15 cellular contexts compared by ENCODE assay signal in genomic region chr6:24836116-24836515, GRCh38. TPM values are rescaled to one million over a fixed set of nuclear protein-coding genes. Genes with fewer than 3 reads are reported as not detected.
A peak's percentile ranks its signal among the peaks of the same experiment; 100 is the strongest.
DNase-seq lines count a peak whose midpoint lies in the region; ATAC-seq and TF ChIP-seq lines count a peak whose summit lies in the region.
"Had no signal": no experiment of that assay in that cellular context is flagged by ENCODE, and none has a peak within 500 bp of the region (broad histone marks: within the 10 kb centered on the region; RNA-seq: fewer than 3 reads in every experiment).

No MANE protein-coding gene starts in this region.

- CTCF ChIA-PET in activated CD8-positive, alpha-beta T cell treated with anti-CD3 and anti-CD28 coated beads for 36 hours (lab: Charles Lee) = interaction anchor here (1.0 to 1.8 kb wide), 4 partner anchors 46 to 255 kb away, joined by 3 to 8 read pairs (median 4); no protein-coding TSS in a partner anchor

- DNase-seq in activated T-cell treated with anti-CD3 and anti-CD28 coated beads, Interleukin-2, amount 50 U/mL, for 24 hours = no peak
- no peak for DNase-seq in activated T-cell treated with anti-CD3 and anti-CD28 coated beads, Interleukin-2, amount 50 U/mL, for 48 hours
- no peak for DNase-seq in activated CD8-positive, alpha-beta T cell treated with anti-CD3 and anti-CD28 coated beads for 36 hours
- peak; percentile 18 for DNase-seq in fibroblast of pulmonary artery (ENCODE audit: low read depth)
- no peak for DNase-seq in NOMO-1 treated with dmso at 0.1 percent for 144 hours (lab: John Stamatoyannopoulos, UW; ENCODE audit: unreplicated experiment)
- DNase-seq in NCI-H1694 treated with DMSO at 0.1 percent for 48 hours (lab: John Stamatoyannopoulos, UW) = no peak
- DNase-seq: effector memory CD4-positive, alpha-beta T cell; NCI-H226; stimulated activated CD4-positive, alpha-beta T cell treated with anti-CD3 and anti-CD28 coated beads, Interleukin-12 subunit alpha, Interleukin-12 subunit beta, amount 100 ng/mL, for 4 hours; upper lobe of right lung had no signal

- peaks cover 3 to 28% (median 16%) of the 10 kb centered on the region in 5 donors for H3K4me1 ChIP-seq in subcutaneous abdominal adipose tissue (ENCODE audit: control insufficient read depth in 5 of 5, insufficient read depth in 5 of 5, low read length in 5 of 5)
- H3K4me1 ChIP-seq: upper lobe of right lung had no signal

- peak overlapping the region; percentile 84 for H3K27ac Mint-ChIP-seq in activated T-cell treated with anti-CD3 and anti-CD28 coated beads, Interleukin-2, amount 50 U/mL, for 24 hours
- peak overlapping the region; percentile 63 for H3K27ac Mint-ChIP-seq in activated CD8-positive, alpha-beta T cell treated with anti-CD3 and anti-CD28 coated beads for 36 hours
- H3K27ac Mint-ChIP-seq: T-helper 2 cell treated with Interferon-gamma antibody and Interleukin-4, amounts not matched to agents 5 μg/mL and 100 μg/mL, for 36 hours had no signal

- H3K27me3 ChIP-seq in subcutaneous abdominal adipose tissue (ENCODE audit: control insufficient read depth in 5 of 5, insufficient read depth in 4 of 5, low read length in 5 of 5) = no peaks in the 10 kb centered on the region
- H3K27me3 ChIP-seq: upper lobe of right lung had no signal

- no peaks in the 10 kb centered on the region for H3K9me3 ChIP-seq in subcutaneous abdominal adipose tissue (ENCODE audit: control insufficient read depth in 5 of 5, low read length in 5 of 5)
- H3K9me3 ChIP-seq: upper lobe of right lung had no signal

- H3K4me1 Mint-ChIP-seq in activated T-cell treated with anti-CD3 and anti-CD28 coated beads, Interleukin-2, amount 50 U/mL, for 24 hours (ENCODE audit: low read depth) = peaks cover 79% of the 10 kb centered on the region
- H3K4me1 Mint-ChIP-seq in activated CD8-positive, alpha-beta T cell treated with anti-CD3 and anti-CD28 coated beads for 36 hours (ENCODE audit: low read depth) = peaks cover 73% of the 10 kb centered on the region

- intact Hi-C loops in activated CD8-positive, alpha-beta T cell treated with anti-CD3 and anti-CD28 coated beads for 36 hours (cut with micrococcal nuclease) = no loop called here

- no peaks in the 10 kb centered on the region for H3K36me3 ChIP-seq in subcutaneous abdominal adipose tissue (ENCODE audit: control insufficient read depth in 5 of 5, insufficient read depth in 5 of 5, low read length in 5 of 5)
- H3K36me3 ChIP-seq: upper lobe of right lung had no signal

- no peaks in the 10 kb centered on the region for H3K9me3 Mint-ChIP-seq in activated T-cell treated with anti-CD3 and anti-CD28 coated beads, Interleukin-2, amount 50 U/mL, for 24 hours
- H3K9me3 Mint-ChIP-seq in activated CD8-positive, alpha-beta T cell treated with anti-CD3 and anti-CD28 coated beads for 36 hours = peaks cover 3% of the 10 kb centered on the region

- no peak overlapping the region for H3K9ac ChIP-seq in subcutaneous abdominal adipose tissue (ENCODE audit: low read length in 5 of 5)

- H3K27ac ChIP-seq in subcutaneous abdominal adipose tissue (ENCODE audit: low read depth, low read length) = peak overlapping the region; percentile 12
- H3K27ac ChIP-seq: upper lobe of right lung had no signal

- POLR2A ChIA-PET in activated CD8-positive, alpha-beta T cell treated with anti-CD3 and anti-CD28 coated beads for 36 hours (lab: Charles Lee) = interaction anchor here (1.1 kb wide), 1 partner anchor 17 kb away, joined by 3 read pairs; no protein-coding TSS in a partner anchor

- no peaks in the 10 kb centered on the region for H3K27me3 Mint-ChIP-seq in activated T-cell treated with anti-CD3 and anti-CD28 coated beads, Interleukin-2, amount 50 U/mL, for 24 hours
- no peaks in the 10 kb centered on the region for H3K27me3 Mint-ChIP-seq in activated CD8-positive, alpha-beta T cell treated with anti-CD3 and anti-CD28 coated beads for 36 hours

- H3K4me3 ChIP-seq in fibroblast of pulmonary artery (replicated peaks; ENCODE audit: low read depth, low read length) = no peak overlapping the region
- peak overlapping the region in 1 of 5 donors; percentile 2 for H3K4me3 ChIP-seq in subcutaneous abdominal adipose tissue (ENCODE audit: low read depth in 1 of 5, low read length in 5 of 5)
- H3K4me3 ChIP-seq: upper lobe of right lung had no signal

- no peak for TF ChIP-seq CTCF in activated CD8-positive, alpha-beta T cell treated with anti-CD3 and anti-CD28 coated beads for 36 hours (IDR thresholded peaks at IDR 0.05)
- TF ChIP-seq CTCF in fibroblast of pulmonary artery (IDR thresholded peaks at IDR 0.05; ENCODE audit: low read length, missing control alignments) = no peak

- peaks cover 83% of the 10 kb centered on the region for H3K36me3 Mint-ChIP-seq in activated T-cell treated with anti-CD3 and anti-CD28 coated beads, Interleukin-2, amount 50 U/mL, for 24 hours (ENCODE audit: low read depth)
- H3K36me3 Mint-ChIP-seq in activated CD8-positive, alpha-beta T cell treated with anti-CD3 and anti-CD28 coated beads for 36 hours (ENCODE audit: low read depth) = peaks cover 76% of the 10 kb centered on the region

- ATAC-seq in activated CD8-positive, alpha-beta T cell treated with anti-CD3 and anti-CD28 coated beads for 36 hours = no peak
- no peak for ATAC-seq in HG03139 (IDR thresholded peaks at IDR 0.05; ENCODE audit: unreplicated experiment)
- ATAC-seq: upper lobe of right lung had no signal

- no peak overlapping the region for H3K4me3 Mint-ChIP-seq in activated T-cell treated with anti-CD3 and anti-CD28 coated beads, Interleukin-2, amount 50 U/mL, for 24 hours
- H3K4me3 Mint-ChIP-seq in activated CD8-positive, alpha-beta T cell treated with anti-CD3 and anti-CD28 coated beads for 36 hours = no peak overlapping the region
- H3K4me3 Mint-ChIP-seq: T-helper 2 cell treated with Interferon-gamma antibody and Interleukin-4, amounts not matched to agents 5 μg/mL and 100 μg/mL, for 36 hours had no signal

RNA-seq across cellular contexts. Expression of gene ARMH2, which starts 37.4 kb away (rescaled TPM):
- under 1 TPM in 1 of 2 experiments, not detected in 1; 0.40 TPM for total RNA-seq in activated CD8-positive, alpha-beta T cell treated with anti-CD3 and anti-CD28 coated beads for 36 hours
- total RNA-seq: A673; activated CD8-positive, alpha-beta memory T cell treated with anti-CD3 and anti-CD28 coated beads for 36 hours; upper lobe of right lung had no signal
